In the genomic region with DNA sequence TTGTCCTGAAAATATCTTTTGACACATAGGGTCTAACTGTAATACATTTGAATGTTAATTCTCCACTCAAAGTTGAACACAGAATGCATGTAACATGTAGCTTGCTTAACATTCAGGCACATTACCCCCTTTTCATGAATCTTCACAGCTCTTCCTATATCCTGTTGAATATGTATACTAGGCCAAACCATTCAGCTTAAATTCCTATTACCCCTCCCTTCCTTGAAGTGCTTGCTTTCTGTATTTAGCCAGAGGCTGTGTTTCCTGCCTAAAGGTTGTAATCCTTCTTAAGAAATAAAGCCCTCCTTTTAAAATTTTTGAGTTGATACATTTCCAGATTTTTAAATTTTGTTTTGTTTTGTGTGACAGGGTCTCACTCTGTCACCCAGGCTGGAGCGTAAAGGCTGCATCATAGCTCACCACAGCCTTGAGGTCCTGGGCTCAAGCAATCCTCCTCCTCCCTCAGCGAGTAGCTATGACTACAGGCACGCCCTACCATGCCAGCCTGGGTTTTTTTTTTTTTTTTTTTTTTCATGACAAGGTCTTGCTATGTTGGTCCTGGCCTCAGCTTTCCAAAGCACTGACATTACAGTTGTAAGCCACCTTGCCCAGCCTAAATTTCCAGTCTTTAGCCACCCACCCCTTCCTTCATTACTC, we compare ENCODE assay signal across 1 cellular context.
TF ChIP-seq lines count a peak whose summit lies in the region.

No MANE protein-coding gene starts in this region.

TF ChIP-seq in H1, 55 proteins besides CTCF, POLR2A, EP300 and RAD21 (continued from another document):
- no peak for TF ChIP-seq CHD7 (IDR thresholded peaks at IDR 0.05; ENCODE audit: insufficient replicate concordance, low read length)
- TF ChIP-seq NANOG (IDR thresholded peaks at IDR 0.05; ENCODE audit: insufficient read depth, low read depth, low read length, poor library complexity, severe bottlenecking), result no peak
- TF ChIP-seq CREB1 (IDR thresholded peaks at IDR 0.05), result no peak
- TF ChIP-seq RFX5 (IDR thresholded peaks at IDR 0.05; ENCODE audit: borderline replicate concordance, low read depth, low read length), result no peak
- TF ChIP-seq KDM5A (IDR thresholded peaks at IDR 0.05; ENCODE audit: low read length), result no peak
- no peak for TF ChIP-seq JUN (IDR thresholded peaks at IDR 0.05; ENCODE audit: low read depth, low read length)
- TF ChIP-seq TCF12 (IDR thresholded peaks at IDR 0.05; ENCODE audit: low read depth, low read length), result no peak
- TF ChIP-seq RNF2 (IDR thresholded peaks at IDR 0.05; ENCODE audit: borderline replicate concordance, low read depth, low read length, missing control alignments, poor library complexity, severe bottlenecking), result no peak
- TF ChIP-seq ATF2 (IDR thresholded peaks at IDR 0.05; ENCODE audit: low read length), result no peak
- TF ChIP-seq MAX (IDR thresholded peaks at IDR 0.05), result no peak
